Comparison of ENCODE assay signal across 17 cellular contexts in genomic region chr3:126351771-126352475, GRCh38. TPM values are rescaled to one million over a fixed set of nuclear protein-coding genes. Genes with fewer than 3 reads are reported as not detected.
DNase-seq lines count a peak whose midpoint lies in the region; ATAC-seq and TF ChIP-seq lines count a peak whose summit lies in the region.
"Had no signal": no experiment of that assay in that cellular context is flagged by ENCODE, and none has a peak within 500 bp of the region (broad histone marks: within the 10 kb centered on the region; RNA-seq: fewer than 3 reads in every experiment).

No MANE protein-coding gene starts in this region.

- H3K9me3 ChIP-seq in Peyer's patch, result no peaks in the 10 kb centered on the region
- H3K9me3 ChIP-seq in right atrium auricular region, result no peaks in the 10 kb centered on the region
- H3K9me3 ChIP-seq in spleen, result no peaks in the 10 kb centered on the region
- H3K9me3 ChIP-seq: prostate gland had no signal

- ATAC-seq in GM21423 (IDR thresholded peaks at IDR 0.05; ENCODE audit: unreplicated experiment), result no peak
- ATAC-seq: activated T-cell treated with anti-CD3 and anti-CD28 coated beads, Interleukin-2, amount 50 U/mL, for 72 hours had no signal

- H3K36me3 ChIP-seq in Peyer's patch (peaks cover 0 to 15% (median 0%) of the 10 kb centered on the region in 3 donors), right atrium auricular region (peaks cover 46% of the 10 kb centered on the region), spleen (peaks cover 0 to 10% (median 0%) of the 10 kb centered on the region in 6 donors)

- WGBS in spleen, 5 donors, result 92 to 97% (median 95%) methylated on average over 15 to 18 of the region's 18 CpGs

- H3K27ac ChIP-seq in Peyer's patch, result no peak overlapping the region
- H3K27ac ChIP-seq in right atrium auricular region, result peak overlapping the region; percentile 97
- H3K27ac ChIP-seq in spleen, result no peak overlapping the region
- H3K27ac ChIP-seq: prostate gland had no signal

- TF ChIP-seq POLR2A in Peyer's patch (IDR thresholded peaks at IDR 0.05) (no peak), spleen (IDR thresholded peaks at IDR 0.05) (no peak)

- peaks cover 0 to 12% (median 3%) of the 10 kb centered on the region in 4 donors for H3K4me1 ChIP-seq in Peyer's patch
- peaks cover 0 to 85% of the 10 kb centered on the region in 2 donors for H3K4me1 ChIP-seq in right atrium auricular region
- peaks cover 0 to 31% (median 24%) of the 10 kb centered on the region in 6 donors for H3K4me1 ChIP-seq in spleen

- TF ChIP-seq CTCF in GM12873 (IDR thresholded peaks at IDR 0.05; ENCODE audit: insufficient read depth, low read depth, low read length, missing control alignments) (peak; percentile 25), Peyer's patch (IDR thresholded peaks at IDR 0.05) (no peak), right atrium auricular region (IDR thresholded peaks at IDR 0.05) (no peak), spleen (IDR thresholded peaks at IDR 0.05 in 8 of 11, conservative IDR thresholded peaks at IDR 0.05 in 3 of 11) (no peak)

- peaks cover 0 to 3% of the 10 kb centered on the region in 2 donors for H3K27me3 ChIP-seq in Peyer's patch
- no peaks in the 10 kb centered on the region for H3K27me3 ChIP-seq in right atrium auricular region
- peaks cover 0 to 27% (median 13%) of the 10 kb centered on the region in 7 donors for H3K27me3 ChIP-seq in spleen (replicated peaks in 1 of 7)

- H3K4me3 ChIP-seq in Peyer's patch, result no peak overlapping the region
- no peak overlapping the region for H3K4me3 ChIP-seq in right atrium auricular region
- H3K4me3 ChIP-seq in spleen, result no peak overlapping the region
- H3K4me3 ChIP-seq: prostate gland had no signal

- DNase-seq in Peyer's patch (peak in 2 of 3 donors; percentile 35 to 40), right atrium auricular region (ENCODE audit: low spot score) (no peak), spleen (peak; percentile 73), cerebellar nuclear complex (lab: John Stamatoyannopoulos, UW) (no peak), kidney glomerular epithelial cell (lab: John Stamatoyannopoulos, UW) (no peak), NCI-H1417 treated with DMSO at 0.1 percent for 48 hours (lab: John Stamatoyannopoulos, UW) (no peak)
- DNase-seq: activated CD4-positive, alpha-beta T cell treated with anti-CD3 and anti-CD28 coated beads for 4 hours; activated T-cell treated with anti-CD3 and anti-CD28 coated beads, Interleukin-2, amount 50 U/mL, for 72 hours; IMR-90; NCI-H1436; NCI-H446 treated with DMSO at 0.1 percent for 48 hours; stimulated activated CD4-positive, alpha-beta T cell treated with anti-CD3 and anti-CD28 coated beads, Interleukin-2, amount 100 ng/mL, for 48 hours had no signal

- intact Hi-C loops in spleen (cut with DNase I; ENCODE audit: low total_unique reads), result no loop called here

RNA-seq across cellular contexts. Expression of gene KLF15, which starts 5.3 kb away (rescaled TPM):
- 10 to 100 TPM in 1 of 4 donors, 1 to 10 TPM in 3; 3.3 to 10.9 (median 9.4) TPM for total RNA-seq in Peyer's patch
- 10 to 100 TPM; 43.4 to 55.1 TPM for total RNA-seq in right atrium auricular region
- total RNA-seq in spleen, result 1 to 10 TPM in 6 of 7 donors, under 1 TPM in 1; 0.57 to 9.5 (median 4.8) TPM
- 1 to 10 TPM in 2 of 3 donors, under 1 TPM in 1; 0.63 to 3.1 (median 2.4) TPM for polyA plus RNA-seq in spleen
- total RNA-seq: T-helper 1 cell treated with Interleukin-12 subunit alpha and Interleukin-12 subunit beta and Interleukin-4 antibody, amounts not matched to agents 30 ng/mL and 1 ng/mL, for 36 hours had no signal

RNA-seq across cellular contexts. Expression of gene CFAP100, which starts 42.8 kb away (rescaled TPM):
- total RNA-seq in Peyer's patch, result not detected
- total RNA-seq in right atrium auricular region, result not detected
- not detected for total RNA-seq in spleen
- polyA plus RNA-seq in spleen, result not detected
- total RNA-seq: activated T-cell treated with anti-CD3 and anti-CD28 coated beads, Interleukin-2, amount 50 U/mL, for 72 hours; CD4-positive, alpha-beta T cell; IMR-90; T-helper 1 cell treated with Interleukin-12 subunit alpha and Interleukin-12 subunit beta and Interleukin-4 antibody, amounts not matched to agents 30 ng/mL and 1 ng/mL, for 36 hours had no signal
- polyA plus RNA-seq: IMR-90 had no signal

Comparison
In these comparisons a context has a peak if more than half of its experiments do, and no peak if none do; other contexts are left out.
1. DNase-seq: peak in Peyer's patch (2 of 3) and spleen (single experiment); none in right atrium auricular region (single experiment), cerebellar nuclear complex (0 of 2), kidney glomerular epithelial cell (single experiment) and NCI-H1417 treated with DMSO at 0.1 percent for 48 hours (single experiment).
2. H3K27ac ChIP-seq: peak in right atrium auricular region (2 of 2); none in Peyer's patch (0 of 4) and spleen (0 of 8).